17 cellular contexts compared by ENCODE assay signal in genomic region chr11:120703358-120704152, GRCh38.
DNase-seq lines count a peak whose midpoint lies in the region; ATAC-seq, FAIRE-seq and TF ChIP-seq lines count a peak whose summit lies in the region.
"Had no signal": no experiment of that assay in that cellular context is flagged by ENCODE, and none has a peak within 500 bp of the region (broad histone marks: within the 10 kb centered on the region; RNA-seq: fewer than 3 reads in every experiment).

No MANE protein-coding gene starts in this region.

- intact Hi-C loops in left cardiac atrium (cut with DNase I) = no loop called here

- no peaks in the 10 kb centered on the region for H3K36me3 ChIP-seq in CD8-positive, alpha-beta memory T cell (ENCODE audit: insufficient read depth, low read length)

- H3K9me3 ChIP-seq in CD8-positive, alpha-beta memory T cell (ENCODE audit: low read length) = no peaks in the 10 kb centered on the region

- H3K27me3 ChIP-seq in CD8-positive, alpha-beta memory T cell (ENCODE audit: insufficient read depth, low read length, poor library complexity, severe bottlenecking) = no peaks in the 10 kb centered on the region

- no peak for TF ChIP-seq POLR2A in GM12892 (IDR thresholded peaks at IDR 0.05; ENCODE audit: low read depth, low read length)

- H3K4me3 Mint-ChIP-seq in CD8-positive, alpha-beta memory T cell = no peak overlapping the region
- H3K4me3 Mint-ChIP-seq in stimulated activated effector memory CD8-positive, alpha-beta T cell treated with anti-CD3 and anti-CD28 coated beads, Interleukin-12 subunit alpha, Interleukin-12 subunit beta, amount 100 ng/mL, for 72 hours = no peak overlapping the region
- no peak overlapping the region for H3K4me3 Mint-ChIP-seq in T-cell
- H3K4me3 Mint-ChIP-seq: activated CD4-positive, alpha-beta T cell treated with anti-CD3 and anti-CD28 coated beads for 36 hours; activated T-cell treated with anti-CD3 and anti-CD28 coated beads, Interleukin-2, amount 50 U/mL, for 72 hours had no signal

- no peak overlapping the region for H3K27ac ChIP-seq in CD8-positive, alpha-beta memory T cell (ENCODE audit: low read depth, low read length)

- H3K27ac Mint-ChIP-seq in CD8-positive, alpha-beta memory T cell = no peak overlapping the region
- no peak overlapping the region for H3K27ac Mint-ChIP-seq in stimulated activated effector memory CD8-positive, alpha-beta T cell treated with anti-CD3 and anti-CD28 coated beads, Interleukin-12 subunit alpha, Interleukin-12 subunit beta, amount 100 ng/mL, for 72 hours
- no peak overlapping the region for H3K27ac Mint-ChIP-seq in T-cell
- H3K27ac Mint-ChIP-seq: activated CD4-positive, alpha-beta T cell treated with anti-CD3 and anti-CD28 coated beads for 36 hours; activated T-cell treated with anti-CD3 and anti-CD28 coated beads, Interleukin-2, amount 50 U/mL, for 72 hours had no signal

- FAIRE-seq in GM12892 (lab: Jason Lieb, UNC) = peak; percentile 96
- FAIRE-seq: islet of Langerhans had no signal

- no peaks in the 10 kb centered on the region for H3K4me1 Mint-ChIP-seq in CD8-positive, alpha-beta memory T cell
- H3K4me1 Mint-ChIP-seq in stimulated activated effector memory CD8-positive, alpha-beta T cell treated with anti-CD3 and anti-CD28 coated beads, Interleukin-12 subunit alpha, Interleukin-12 subunit beta, amount 100 ng/mL, for 72 hours = no peaks in the 10 kb centered on the region
- H3K4me1 Mint-ChIP-seq in T-cell = no peaks in the 10 kb centered on the region
- H3K4me1 Mint-ChIP-seq: activated CD4-positive, alpha-beta T cell treated with anti-CD3 and anti-CD28 coated beads for 36 hours had no signal

- no peaks in the 10 kb centered on the region for H3K36me3 Mint-ChIP-seq in CD8-positive, alpha-beta memory T cell
- no peaks in the 10 kb centered on the region for H3K36me3 Mint-ChIP-seq in stimulated activated effector memory CD8-positive, alpha-beta T cell treated with anti-CD3 and anti-CD28 coated beads, Interleukin-12 subunit alpha, Interleukin-12 subunit beta, amount 100 ng/mL, for 72 hours
- H3K36me3 Mint-ChIP-seq in T-cell = no peaks in the 10 kb centered on the region

- CTCF ChIA-PET in CD8-positive, alpha-beta memory T cell (lab: Charles Lee) = no interaction called here
- CTCF ChIA-PET in T-cell (lab: Charles Lee) = interaction anchor here in 1 of 2 donors (0.6 kb wide), 2 partner anchors 19 to 253 kb away, joined by 3 read pairs; no protein-coding TSS in a partner anchor

- no peak overlapping the region for H3K4me3 ChIP-seq in CD8-positive, alpha-beta memory T cell (ENCODE audit: low read length)

- peaks cover 16 to 36% of the 10 kb centered on the region in 2 donors for H3K27me3 Mint-ChIP-seq in CD8-positive, alpha-beta memory T cell
- peaks cover 11 to 21% of the 10 kb centered on the region in 2 donors for H3K27me3 Mint-ChIP-seq in T-cell

- DNase-seq in GM12892 (ENCODE audit: insufficient read length) (no peak), left cardiac atrium (no peak), T-cell (no peak)
- DNase-seq in CD8-positive, alpha-beta memory T cell = no peak
- no peak for DNase-seq in stimulated activated effector memory CD8-positive, alpha-beta T cell treated with anti-CD3 and anti-CD28 coated beads, Interleukin-12 subunit alpha, Interleukin-12 subunit beta, amount 100 ng/mL, for 72 hours (ENCODE audit: low spot score in 2 of 2)
- DNase-seq: activated CD4-positive, alpha-beta T cell treated with anti-CD3 and anti-CD28 coated beads for 36 hours; activated T-cell treated with anti-CD3 and anti-CD28 coated beads, Interleukin-2, amount 50 U/mL, for 72 hours; aorta; DMS79 treated with DMSO at 0.1 percent for 48 hours; foreskin melanocyte; NCI-H2171 treated with DMSO at 0.1 percent for 48 hours; stimulated activated CD4-positive, alpha-beta T cell treated with anti-CD3 and anti-CD28 coated beads, Interleukin-2, amount 100 ng/mL, for 24 hours; T-helper 1 cell had no signal

- POLR2A ChIA-PET in CD8-positive, alpha-beta memory T cell (lab: Charles Lee) = no interaction called here
- POLR2A ChIA-PET in T-cell (lab: Charles Lee) = no interaction called here

- no peaks in the 10 kb centered on the region for H3K4me1 ChIP-seq in CD8-positive, alpha-beta memory T cell (ENCODE audit: insufficient read depth, low read length)

- peak; percentile 70 for ATAC-seq in GM19463 (IDR thresholded peaks at IDR 0.05; ENCODE audit: unreplicated experiment)
- ATAC-seq in HG02759 (IDR thresholded peaks at IDR 0.05; ENCODE audit: unreplicated experiment) = peak; percentile 48
- peak; percentile 66 for ATAC-seq in HG03442 (IDR thresholded peaks at IDR 0.05; ENCODE audit: unreplicated experiment)
- ATAC-seq in left cardiac atrium = no peak
- no peak for ATAC-seq in stimulated activated effector memory CD8-positive, alpha-beta T cell treated with anti-CD3 and anti-CD28 coated beads, Interleukin-12 subunit alpha, Interleukin-12 subunit beta, amount 100 ng/mL, for 72 hours
- ATAC-seq in T-cell (replicated peaks in 1 of 4) = no peak
- ATAC-seq: activated CD4-positive, alpha-beta T cell treated with anti-CD3 and anti-CD28 coated beads for 36 hours; activated T-cell treated with anti-CD3 and anti-CD28 coated beads, Interleukin-2, amount 50 U/mL, for 72 hours had no signal

- H3K9me3 Mint-ChIP-seq in CD8-positive, alpha-beta memory T cell = peaks cover 0 to 10% (median 3%) of the 10 kb centered on the region in 5 donors
- H3K9me3 Mint-ChIP-seq in stimulated activated effector memory CD8-positive, alpha-beta T cell treated with anti-CD3 and anti-CD28 coated beads, Interleukin-12 subunit alpha, Interleukin-12 subunit beta, amount 100 ng/mL, for 72 hours = no peaks in the 10 kb centered on the region
- peaks cover 5 to 9% (median 7%) of the 10 kb centered on the region in 3 donors for H3K9me3 Mint-ChIP-seq in T-cell

Comparison
In these comparisons a context has a peak if more than half of its experiments do, and no peak if none do; other contexts are left out.
1. ATAC-seq: peak in GM19463 (single experiment), HG02759 (single experiment) and HG03442 (single experiment); none in left cardiac atrium (0 of 2), stimulated activated effector memory CD8-positive, alpha-beta T cell treated with anti-CD3 and anti-CD28 coated beads, Interleukin-12 subunit alpha, Interleukin-12 subunit beta, amount 100 ng/mL, for 72 hours (single experiment) and T-cell (0 of 4).